In the genomic region with DNA sequence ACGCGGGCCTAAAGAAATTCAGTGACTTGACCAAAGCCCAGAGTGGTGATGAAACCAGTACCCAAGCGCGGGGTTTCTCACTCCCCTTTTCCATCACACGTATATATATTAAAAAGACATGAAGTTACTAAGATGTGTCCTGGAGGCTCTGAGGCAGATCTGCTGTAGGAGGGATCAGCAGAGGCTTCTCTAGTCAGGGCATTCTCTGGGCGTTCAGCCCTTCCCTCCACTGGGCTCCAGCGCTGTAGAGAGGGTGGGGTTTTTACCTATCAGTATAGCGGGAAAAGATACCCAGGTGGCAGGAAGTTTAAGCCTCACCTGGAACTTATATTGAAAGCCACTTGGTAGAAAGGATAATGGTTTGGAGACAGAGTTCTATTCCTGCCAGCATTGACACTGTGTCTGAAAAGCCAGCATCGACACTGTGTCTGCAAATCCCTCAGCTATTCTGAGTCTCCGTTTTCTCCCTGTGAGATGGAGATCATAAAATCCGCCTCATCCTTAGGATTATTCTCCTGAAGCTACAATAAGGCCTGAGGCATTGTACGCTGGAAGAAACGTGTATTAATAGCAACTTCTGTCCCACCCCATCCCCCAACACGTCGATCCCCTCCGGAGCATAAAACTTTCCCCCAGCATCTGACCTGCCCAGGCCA, we compare ENCODE assay signal across 8 cellular contexts. TPM values are rescaled to one million over a fixed set of nuclear protein-coding genes. Genes with fewer than 3 reads are reported as not detected.
DNase-seq lines count a peak whose midpoint lies in the region; ATAC-seq and TF ChIP-seq lines count a peak whose summit lies in the region.

No MANE protein-coding gene starts in this region.

- H3K4me3 Mint-ChIP-seq in T-helper 2 cell treated with Interferon-gamma antibody and Interleukin-4, amounts not matched to agents 5 μg/mL and 100 μg/mL, for 36 hours = peak overlapping the region; percentile 89

- H3K27ac ChIP-seq in OCI-LY7 (ENCODE audit: low read depth, low read length, poor library complexity, severe bottlenecking) (peak overlapping the region; percentile 90), osteoblast (ENCODE audit: low read depth, low read length) (peak overlapping the region; percentile 71)

- no peak for ATAC-seq in GM18870 (IDR thresholded peaks at IDR 0.05; ENCODE audit: unreplicated experiment)

- peaks cover 36% of the 10 kb centered on the region for H3K36me3 ChIP-seq in OCI-LY7 (ENCODE audit: insufficient read depth, low read length)
- H3K36me3 ChIP-seq in osteoblast (ENCODE audit: insufficient read depth, low read length) = peaks cover 23% of the 10 kb centered on the region

- CTCF ChIA-PET in OCI-LY7 (lab: Charles Lee; ENCODE audit: unreplicated experiment) = no interaction called here

- BruUV-seq in OCI-LY7 (replicated peaks; lab: Mats Ljungman, UMichigan) = TSS peak; percentile 82

- no peak for TF ChIP-seq CTCF in OCI-LY7 (conservative IDR thresholded peaks at IDR 0.05; ENCODE audit: low read length)
- TF ChIP-seq CTCF in epithelial cell of esophagus (IDR thresholded peaks at IDR 0.05; ENCODE audit: insufficient read depth, low read depth, low read length, missing control alignments) = no peak
- TF ChIP-seq CTCF in osteoblast (IDR thresholded peaks at IDR 0.05; ENCODE audit: extremely low read depth, low read depth, low read length) = no peak

- peaks cover 53% of the 10 kb centered on the region for H3K4me1 Mint-ChIP-seq in T-helper 2 cell treated with Interferon-gamma antibody and Interleukin-4, amounts not matched to agents 5 μg/mL and 100 μg/mL, for 36 hours (ENCODE audit: low read depth)

- peak overlapping the region; percentile 86 for H3K4me2 ChIP-seq in OCI-LY7 (ENCODE audit: low read length)
- peak overlapping the region; percentile 96 for H3K4me2 ChIP-seq in osteoblast (ENCODE audit: insufficient read depth, low read length)

- peaks cover 35% of the 10 kb centered on the region for H3K27me3 Mint-ChIP-seq in T-helper 2 cell treated with Interferon-gamma antibody and Interleukin-4, amounts not matched to agents 5 μg/mL and 100 μg/mL, for 36 hours (ENCODE audit: low read depth)

- H4K20me1 ChIP-seq in OCI-LY7 (ENCODE audit: insufficient read depth, low read length) (no peaks in the 10 kb centered on the region), osteoblast (ENCODE audit: insufficient read depth, low read length) (peaks cover 2% of the 10 kb centered on the region)

- H3K79me2 ChIP-seq in OCI-LY7 (ENCODE audit: insufficient read depth, low read depth, low read length) (peaks cover 46% of the 10 kb centered on the region; the same call in 1 of the 2 replicates), osteoblast (ENCODE audit: insufficient read depth, low read length) (peaks cover 34% of the 10 kb centered on the region)

- H3K9me3 ChIP-seq in OCI-LY7 (ENCODE audit: low read length) (no peaks in the 10 kb centered on the region), osteoblast (ENCODE audit: low read depth, low read length) (no peaks in the 10 kb centered on the region)

- no peak for DNase-seq in T-helper 2 cell treated with Interferon-gamma antibody and Interleukin-4, amounts not matched to agents 5 μg/mL and 100 μg/mL, for 36 hours (ENCODE audit: low spot score)
- DNase-seq in T-helper 2 cell (no peak), OCI-LY7 (ENCODE audit: low spot score) (no peak), epithelial cell of esophagus (ENCODE audit: low read depth) (no peak), osteoblast (ENCODE audit: insufficient read length, low spot score, missing footprints) (no peak), ecto neural progenitor cell (ENCODE audit: low spot score) (no peak)
- no peak for DNase-seq in activated CD4-positive, CD25-positive, alpha-beta regulatory T cell treated with anti-CD3 and anti-CD28 coated beads, Interleukin-2, amount 50 U/mL, for 72 hours

- H3K27me3 ChIP-seq in osteoblast (ENCODE audit: insufficient read depth, low read length) = no peaks in the 10 kb centered on the region

- intact Hi-C loops in OCI-LY7 (cut with micrococcal nuclease; ENCODE audit: unreplicated experiment) = no loop called here

- H3K9me3 Mint-ChIP-seq in T-helper 2 cell treated with Interferon-gamma antibody and Interleukin-4, amounts not matched to agents 5 μg/mL and 100 μg/mL, for 36 hours = no peaks in the 10 kb centered on the region

- peak overlapping the region; percentile 63 for H3K27ac Mint-ChIP-seq in T-helper 2 cell treated with Interferon-gamma antibody and Interleukin-4, amounts not matched to agents 5 μg/mL and 100 μg/mL, for 36 hours

- H3K4me3 ChIP-seq in OCI-LY7 (ENCODE audit: low read depth, low read length, poor library complexity, severe bottlenecking) = peak overlapping the region; percentile 99
- peak overlapping the region; percentile 39 for H3K4me3 ChIP-seq in epithelial cell of esophagus (ENCODE audit: low read length)
- H3K4me3 ChIP-seq in osteoblast (ENCODE audit: insufficient read depth, low read length) = peak overlapping the region; percentile 82

- peaks cover 28% of the 10 kb centered on the region for H3K36me3 Mint-ChIP-seq in T-helper 2 cell treated with Interferon-gamma antibody and Interleukin-4, amounts not matched to agents 5 μg/mL and 100 μg/mL, for 36 hours (ENCODE audit: low read depth)

- no peaks in the 10 kb centered on the region for H3K9me2 ChIP-seq in OCI-LY7 (ENCODE audit: insufficient read depth, low read length)

- H3K4me1 ChIP-seq in OCI-LY7 (ENCODE audit: insufficient read depth, low read length, poor library complexity, severe bottlenecking) = peaks cover 52% of the 10 kb centered on the region
- H3K4me1 ChIP-seq in osteoblast (ENCODE audit: insufficient read depth, low read length) = peaks cover 32% of the 10 kb centered on the region

- H2AFZ ChIP-seq in OCI-LY7 (ENCODE audit: low read length) (peak overlapping the region; percentile 45; the same call in 1 of the 2 replicates), osteoblast (ENCODE audit: low read length) (peak overlapping the region; percentile 83)

- POLR2A ChIA-PET in OCI-LY7 (lab: Charles Lee) = interaction anchor here (0.7 to 4.5 kb wide), 4 partner anchors 12 to 39 kb away, joined by 3 to 38 read pairs (median 4); no protein-coding TSS in a partner anchor

RNA-seq across cellular contexts. Expression of a gene that starts 0.8 kb away (rescaled TPM):
- 122 and 127 TPM in 2 replicates for total RNA-seq in OCI-LY7 (2014; rRNA removed; shearing (Covaris generic))
- total RNA-seq in OCI-LY7 (2022) (75.5 and 82.4 TPM in 2 replicates), osteoblast (74.2 and 80.2 TPM in 2 replicates)

Comparison
In these comparisons a context has a peak if more than half of its experiments do, and no peak if none do; other contexts are left out.
1. H3K4me3 ChIP-seq: peak in every context shown above with its lines; median percentile 99 in OCI-LY7; 82 in osteoblast; 39 in epithelial cell of esophagus.